Comparison of ENCODE assay signal across 9 cellular contexts in genomic region chr4:165355900-165356300, GRCh38. TPM values are rescaled to one million over a fixed set of nuclear protein-coding genes. Genes with fewer than 3 reads are reported as not detected.
DNase-seq lines count a peak whose midpoint lies in the region; ATAC-seq, FAIRE-seq and TF ChIP-seq lines count a peak whose summit lies in the region.
"Had no signal": no experiment of that assay in that cellular context is flagged by ENCODE, and none has a peak within 500 bp of the region (broad histone marks: within the 10 kb centered on the region; RNA-seq: fewer than 3 reads in every experiment).

No MANE protein-coding gene starts in this region.

- no peak overlapping the region for H3K4me2 ChIP-seq in DND-41 (ENCODE audit: insufficient read depth, low read length)

- no peak overlapping the region for H3K27ac ChIP-seq in DND-41 (ENCODE audit: low read length)
- no peak overlapping the region for H3K27ac ChIP-seq in brain microvascular endothelial cell
- H3K27ac ChIP-seq: SJSA1 had no signal

- H3K9ac ChIP-seq in DND-41 (ENCODE audit: low read depth, low read length) = no peak overlapping the region

- no peaks in the 10 kb centered on the region for H3K36me3 ChIP-seq in DND-41 (ENCODE audit: insufficient read depth, low read length)
- H3K36me3 ChIP-seq in brain microvascular endothelial cell (replicated peaks) = no peaks in the 10 kb centered on the region
- H3K36me3 ChIP-seq: SJSA1 had no signal

- H3K4me1 ChIP-seq in DND-41 (ENCODE audit: insufficient read depth, low read length) = no peaks in the 10 kb centered on the region
- H3K4me1 ChIP-seq: SJSA1 had no signal

- peak; percentile 74 for ATAC-seq in DND-41 (ENCODE audit: insufficient read depth, low read depth)
- ATAC-seq in GM21786 (IDR thresholded peaks at IDR 0.05; ENCODE audit: unreplicated experiment) = peak; percentile 47
- no peak for ATAC-seq in HG02623 (IDR thresholded peaks at IDR 0.05; ENCODE audit: unreplicated experiment)

- H4K20me1 ChIP-seq in DND-41 (ENCODE audit: insufficient read depth, low read length) = no peaks in the 10 kb centered on the region

- TF ChIP-seq CTCF in DND-41 (IDR thresholded peaks at IDR 0.05; ENCODE audit: borderline replicate concordance, extremely low read depth, low read length, poor library complexity, severe bottlenecking) = peak; percentile 62
- TF ChIP-seq CTCF in brain microvascular endothelial cell (IDR thresholded peaks at IDR 0.05; ENCODE audit: low read depth, low read length, missing control alignments) = peak; percentile 75

- no peaks in the 10 kb centered on the region for H3K79me2 ChIP-seq in DND-41 (ENCODE audit: insufficient read depth, low read length)

- H3K9me3 ChIP-seq in DND-41 (ENCODE audit: insufficient read depth, low read length, severe bottlenecking) = no peaks in the 10 kb centered on the region
- H3K9me3 ChIP-seq: SJSA1 had no signal

- DNase-seq in DND-41 (peak; percentile 39), NCI-H2171 (lab: John Stamatoyannopoulos, UW) (peak; percentile 5), brain microvascular endothelial cell (peak; percentile 35), kidney glomerular epithelial cell (lab: John Stamatoyannopoulos, UW) (peak; percentile 42), frontal cortex (ENCODE audit: low spot score in 2 of 2) (no peak), NCI-H226 (no peak)

- H3K27me3 ChIP-seq in DND-41 (ENCODE audit: insufficient read depth, low read length, poor library complexity) (peaks cover 10% of the 10 kb centered on the region), brain microvascular endothelial cell (replicated peaks) (no peaks in the 10 kb centered on the region)
- H3K27me3 ChIP-seq: SJSA1 had no signal

- H2AFZ ChIP-seq in DND-41 (ENCODE audit: low read depth, low read length) = no peak overlapping the region

- no peak for FAIRE-seq in frontal cortex (lab: Jason Lieb, UNC)

- in situ Hi-C loops in brain microvascular endothelial cell (cut with HindIII; ENCODE audit: low pct_ligation_motif_present, low sequenced_read_pairs) = no loop called here

- H3K4me3 ChIP-seq in DND-41 (ENCODE audit: low read depth in 1 of 2, low read length in 2 of 2) = no peak overlapping the region
- no peak overlapping the region for H3K4me3 ChIP-seq in brain microvascular endothelial cell (ENCODE audit: low read depth, low read length)
- H3K4me3 ChIP-seq: SJSA1 had no signal

RNA-seq across cellular contexts. Expression of gene CPE, which starts 22.9 kb away (rescaled TPM):
- total RNA-seq in frontal cortex = 463 TPM

RNA-seq across cellular contexts. Expression of gene MSMO1, which starts 28.4 kb away (rescaled TPM):
- 705 TPM for total RNA-seq in frontal cortex

Comparison
In these comparisons a context has a peak if more than half of its experiments do, and no peak if none do; other contexts are left out.
1. DNase-seq: peak in DND-41 (single experiment), NCI-H2171 (single experiment), brain microvascular endothelial cell (single experiment) and kidney glomerular epithelial cell (single experiment); none in frontal cortex (0 of 2) and NCI-H226 (single experiment).